In the genomic region with DNA sequence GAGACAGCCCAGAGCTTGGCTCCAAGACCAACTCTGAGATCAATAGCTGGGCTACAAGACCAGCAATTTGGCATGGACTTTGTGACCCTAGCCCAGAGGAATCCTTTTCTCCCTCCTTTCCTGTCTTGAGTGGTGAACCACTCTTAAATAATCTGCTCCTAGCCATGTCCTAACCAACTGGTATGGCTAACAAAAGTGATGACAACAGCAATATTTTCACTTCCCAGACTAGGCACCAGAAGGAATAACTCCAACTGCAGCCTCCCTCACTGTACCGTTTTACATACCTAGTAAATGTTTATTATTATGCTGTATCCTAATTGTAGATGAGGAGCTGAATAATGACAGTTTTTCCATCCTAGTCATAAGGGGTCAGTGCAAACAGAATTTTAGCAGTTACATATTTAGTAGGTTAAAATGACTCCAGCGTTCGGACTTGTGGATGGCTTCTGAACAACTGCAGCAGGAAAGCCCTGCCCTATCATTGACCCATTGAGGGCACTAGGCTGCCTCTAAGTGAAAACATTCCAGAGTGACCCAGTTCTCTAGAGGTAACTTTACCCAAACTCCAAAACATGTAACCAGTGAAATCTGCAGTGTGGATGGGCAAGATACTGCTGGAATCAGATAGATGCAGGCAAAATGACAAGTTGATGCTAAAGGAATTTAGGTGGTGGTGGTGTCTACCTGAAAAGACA, we compare ENCODE assay signal across 30 cellular contexts.
"Had no signal": no experiment of that assay in that cellular context is flagged by ENCODE, and none has a peak within 500 bp of the region (broad histone marks: within the 10 kb centered on the region; RNA-seq: fewer than 3 reads in every experiment).

No MANE protein-coding gene starts in this region.

- ATAC-seq: left cardiac atrium; left lung; lower lobe of right lung; naive thymus-derived CD8-positive, alpha-beta T cell; pancreas; right cardiac atrium; stimulated activated memory B cell treated with anti-CD40 and anti-IgM and Interleukin-4, amounts not matched to agents 10 μg/mL and 1 μg/mL and 100 μg/mL, for 72 hours; stimulated activated naive CD8-positive, alpha-beta T cell treated with anti-CD3 and anti-CD28 coated beads, Interleukin-15, Interleukin-2, amounts not matched to agents 100 U/mL and 50 U/mL, for 24 hours had no signal

- H3K9me3 ChIP-seq: left lung, lower lobe of right lung, pancreas, prostate gland, sigmoid colon, spleen, stomach, testis, thyroid gland, transverse colon, upper lobe of left lung, vagina had no signal

- H3K9me3 Mint-ChIP-seq: nephron; neural crest cell; stimulated activated memory B cell treated with anti-CD40 and anti-IgM and Interleukin-4, amounts not matched to agents 10 μg/mL and 1 μg/mL and 100 μg/mL, for 72 hours had no signal

- H3K36me3 Mint-ChIP-seq: naive thymus-derived CD8-positive, alpha-beta T cell; stimulated activated memory B cell treated with anti-CD40 and anti-IgM and Interleukin-4, amounts not matched to agents 10 μg/mL and 1 μg/mL and 100 μg/mL, for 72 hours had no signal

- H3K4me3 ChIP-seq: left lung, lower lobe of right lung, pancreas, prostate gland, sigmoid colon, spleen, stomach, testis, thyroid gland, transverse colon, upper lobe of left lung, vagina had no signal

- H3K27ac ChIP-seq: left lung, lower lobe of right lung, pancreas, prostate gland, sigmoid colon, spleen, stomach, testis, thyroid gland, transverse colon, upper lobe of left lung, vagina had no signal

- H3K27me3 ChIP-seq: left lung, pancreas, sigmoid colon, spleen, stomach, testis, thyroid gland, transverse colon, upper lobe of left lung, vagina had no signal

- H3K4me3 Mint-ChIP-seq: naive thymus-derived CD8-positive, alpha-beta T cell; nephron; neural crest cell; stimulated activated memory B cell treated with anti-CD40 and anti-IgM and Interleukin-4, amounts not matched to agents 10 μg/mL and 1 μg/mL and 100 μg/mL, for 72 hours had no signal

- DNase-seq: hippocampal formation; kidney glomerular epithelial cell; left cardiac atrium; left lung; lower lobe of right lung; mammary epithelial cell; mesenchymal stem cell; naive thymus-derived CD8-positive, alpha-beta T cell; nucleus accumbens; pancreas; posterior cingulate gyrus; retina; right cardiac atrium; sigmoid colon; small intestine; spleen; stimulated activated CD4-positive, alpha-beta T cell treated with anti-CD3 and anti-CD28 coated beads, Interleukin-4, amount 100 ng/mL, for 4 hours; stimulated activated CD8-positive, alpha-beta memory T cell treated with anti-CD3 and anti-CD28 coated beads, Interleukin-4, amount 100 ng/mL, for 48 hours; stimulated activated naive CD8-positive, alpha-beta T cell treated with anti-CD3 and anti-CD28 coated beads, Interleukin-15, Interleukin-2, amounts not matched to agents 100 U/mL and 50 U/mL, for 24 hours; stomach; testis; thyroid gland; transverse colon; upper lobe of left lung had no signal

- FAIRE-seq: keratinocyte, pancreas, small intestine had no signal

- H3K27me3 Mint-ChIP-seq: naive thymus-derived CD8-positive, alpha-beta T cell had no signal

- H3K4me1 Mint-ChIP-seq: neural crest cell; stimulated activated memory B cell treated with anti-CD40 and anti-IgM and Interleukin-4, amounts not matched to agents 10 μg/mL and 1 μg/mL and 100 μg/mL, for 72 hours had no signal

- H3K27ac Mint-ChIP-seq: nephron; stimulated activated memory B cell treated with anti-CD40 and anti-IgM and Interleukin-4, amounts not matched to agents 10 μg/mL and 1 μg/mL and 100 μg/mL, for 72 hours had no signal

- H3K4me1 ChIP-seq: left lung, lower lobe of right lung, pancreas, sigmoid colon, spleen, testis, transverse colon, vagina had no signal

- H3K36me3 ChIP-seq: left lung, lower lobe of right lung, pancreas, prostate gland, sigmoid colon, spleen, thyroid gland, transverse colon, upper lobe of left lung, vagina had no signal
